Comparison of ENCODE assay signal across 21 cellular contexts in the genomic region with DNA sequence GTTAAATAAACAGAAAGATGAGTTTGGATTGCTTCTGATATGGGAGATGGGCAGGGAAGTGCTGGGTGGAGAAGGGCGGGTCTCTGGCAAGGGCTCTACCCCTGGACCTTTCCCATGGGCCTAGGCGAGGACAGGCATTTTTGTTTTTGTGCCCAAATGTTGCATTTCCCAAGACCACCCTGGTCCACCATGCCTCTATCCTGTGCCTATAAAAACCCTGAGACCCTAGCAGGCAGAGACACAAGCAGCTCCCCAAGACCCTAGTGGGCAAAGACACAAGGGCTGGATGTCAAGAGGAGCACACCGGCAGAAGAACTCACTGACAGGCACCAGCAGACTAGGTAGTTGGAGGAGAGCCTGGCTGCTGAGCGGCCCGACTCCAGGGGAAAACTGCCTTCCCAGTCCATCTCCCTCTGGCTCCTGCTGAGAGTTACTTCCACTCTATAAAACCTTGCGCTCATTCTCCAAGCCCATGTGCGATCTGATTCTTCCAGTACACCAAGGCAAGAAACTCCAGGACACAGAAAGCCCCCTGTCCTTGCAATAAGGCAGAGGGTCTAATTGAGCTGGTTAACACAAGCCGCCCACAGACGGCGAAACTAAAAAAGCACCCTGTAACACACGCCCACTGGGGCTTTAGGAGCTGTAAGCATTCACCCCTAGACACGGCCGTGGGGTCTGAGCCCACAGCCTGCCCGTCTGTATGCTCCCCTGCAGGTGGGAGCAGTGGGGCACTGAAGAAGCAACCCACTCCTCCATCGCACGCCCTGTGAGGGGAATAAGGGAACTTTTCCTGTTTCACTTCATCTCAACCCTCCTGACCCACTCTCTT.
"Had no signal": no experiment of that assay in that cellular context is flagged by ENCODE, and none has a peak within 500 bp of the region (broad histone marks: within the 10 kb centered on the region; RNA-seq: fewer than 3 reads in every experiment).

No MANE protein-coding gene starts in this region.

- H3K4me2 ChIP-seq: smooth muscle cell had no signal

- ATAC-seq: activated naive CD8-positive, alpha-beta T cell treated with anti-CD3 and anti-CD28 coated beads, Interleukin-2, amount 50 U/mL, for 24 hours; effector memory CD8-positive, alpha-beta T cell; gastrocnemius medialis; stimulated activated naive B cell treated with anti-CD40 and anti-IgM and Interleukin-4, amounts not matched to agents 10 μg/mL and 1 μg/mL and 100 μg/mL, for 72 hours; WTC11 had no signal

- H3K36me3 ChIP-seq: cardiac muscle cell, esophagus squamous epithelium, gastrocnemius medialis, sigmoid colon, uterus had no signal

- H3K4me1 ChIP-seq: gastrocnemius medialis, sigmoid colon, testis, uterus had no signal

- H3K9me3 Mint-ChIP-seq: effector memory CD8-positive, alpha-beta T cell had no signal

- H3K27me3 Mint-ChIP-seq: activated naive CD8-positive, alpha-beta T cell treated with anti-CD3 and anti-CD28 coated beads, Interleukin-2, amount 50 U/mL, for 24 hours; stimulated activated naive B cell treated with anti-CD40 and anti-IgM and Interleukin-4, amounts not matched to agents 10 μg/mL and 1 μg/mL and 100 μg/mL, for 72 hours had no signal

- H3K27me3 ChIP-seq: cardiac muscle cell, esophagus squamous epithelium, gastrocnemius medialis, sigmoid colon, testis, uterus had no signal

- H3K36me3 Mint-ChIP-seq: stimulated activated naive B cell treated with anti-CD40 and anti-IgM and Interleukin-4, amounts not matched to agents 10 μg/mL and 1 μg/mL and 100 μg/mL, for 72 hours had no signal

- H3K4me1 Mint-ChIP-seq: activated naive CD8-positive, alpha-beta T cell treated with anti-CD3 and anti-CD28 coated beads, Interleukin-2, amount 50 U/mL, for 24 hours; memory B cell; nephron; stimulated activated naive B cell treated with anti-CD40 and anti-IgM and Interleukin-4, amounts not matched to agents 10 μg/mL and 1 μg/mL and 100 μg/mL, for 72 hours had no signal

- H3K27ac Mint-ChIP-seq: activated naive CD8-positive, alpha-beta T cell treated with anti-CD3 and anti-CD28 coated beads, Interleukin-2, amount 50 U/mL, for 24 hours; activated T-helper 1 cell treated with anti-CD3 and anti-CD28 coated beads, Interleukin-12 subunit alpha, Interleukin-12 subunit beta, Interleukin-2, Interleukin-4 antibody, amounts not matched to agents 30 ng/mL and 10 ng/mL and 1 ng/mL, durations not matched to agents 14 hours and 24 hours and 36 hours; effector memory CD8-positive, alpha-beta T cell; memory B cell; nephron; stimulated activated naive B cell treated with anti-CD40 and anti-IgM and Interleukin-4, amounts not matched to agents 10 μg/mL and 1 μg/mL and 100 μg/mL, for 72 hours; WTC11 had no signal

- H3K4me3 Mint-ChIP-seq: activated naive CD8-positive, alpha-beta T cell treated with anti-CD3 and anti-CD28 coated beads, Interleukin-2, amount 50 U/mL, for 24 hours; activated T-helper 1 cell treated with anti-CD3 and anti-CD28 coated beads, Interleukin-12 subunit alpha, Interleukin-12 subunit beta, Interleukin-2, Interleukin-4 antibody, amounts not matched to agents 30 ng/mL and 10 ng/mL and 1 ng/mL, durations not matched to agents 14 hours and 24 hours and 36 hours; effector memory CD8-positive, alpha-beta T cell; memory B cell; nephron; stimulated activated naive B cell treated with anti-CD40 and anti-IgM and Interleukin-4, amounts not matched to agents 10 μg/mL and 1 μg/mL and 100 μg/mL, for 72 hours; WTC11 had no signal

- DNase-seq: activated gamma-delta T cell; activated naive CD4-positive, alpha-beta T cell treated with anti-CD3 and anti-CD28 coated beads, Interleukin-2, amount 50 U/mL, for 16 hours; activated naive CD8-positive, alpha-beta T cell treated with anti-CD3 and anti-CD28 coated beads, Interleukin-2, amount 50 U/mL, for 24 hours; effector memory CD8-positive, alpha-beta T cell; esophagus squamous epithelium; gastrocnemius medialis; hippocampal formation; sigmoid colon; stimulated activated CD4-positive, alpha-beta T cell treated with anti-CD3 and anti-CD28 coated beads, Interleukin-2, amount 100 ng/mL, for 48 hours; stimulated activated CD8-positive, alpha-beta memory T cell treated with anti-CD3 and anti-CD28 coated beads, Interleukin-4, amount 100 ng/mL, for 48 hours; stimulated activated naive B cell treated with anti-CD40 and anti-IgM and Interleukin-4, amounts not matched to agents 10 μg/mL and 1 μg/mL and 100 μg/mL, for 72 hours; T-helper 9 cell; testis; trophoblast cell; uterus had no signal

- H3K27ac ChIP-seq: cardiac muscle cell, esophagus squamous epithelium, gastrocnemius medialis, sigmoid colon, testis, uterus had no signal

- H3K9me3 ChIP-seq: esophagus squamous epithelium, gastrocnemius medialis, sigmoid colon, testis, uterus had no signal

- H3K4me3 ChIP-seq: cardiac muscle cell, esophagus squamous epithelium, gastrocnemius medialis, sigmoid colon, smooth muscle cell, testis, uterus had no signal
